Comparison of ENCODE assay signal across 27 cellular contexts in the genomic region with DNA sequence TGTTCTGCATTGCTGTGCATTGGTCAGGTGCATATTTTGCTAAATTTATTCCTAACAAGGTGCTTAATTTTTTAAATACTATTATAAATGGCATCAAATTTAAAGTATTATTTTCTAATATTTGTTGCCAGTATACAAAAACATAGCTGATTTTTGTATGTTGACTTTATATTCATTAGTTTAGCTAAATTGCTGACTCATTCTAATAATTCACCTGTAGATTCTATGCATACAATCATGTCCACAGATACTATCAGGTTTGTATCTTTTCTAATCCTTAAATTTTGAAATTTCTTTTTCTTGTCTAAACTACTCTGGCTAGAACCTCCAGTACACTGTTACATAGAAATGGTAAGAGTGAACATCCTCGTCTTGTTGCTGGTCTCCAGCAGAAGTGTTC.
"Had no signal": no experiment of that assay in that cellular context is flagged by ENCODE, and none has a peak within 500 bp of the region (broad histone marks: within the 10 kb centered on the region; RNA-seq: fewer than 3 reads in every experiment).

No MANE protein-coding gene starts in this region.

- H3K4me3 ChIP-seq: colonic mucosa, coronary artery, dorsolateral prefrontal cortex, esophagus muscularis mucosa, esophagus squamous epithelium, gastrocnemius medialis, gastroesophageal sphincter, heart left ventricle, heart right ventricle had no signal

- H3K27ac ChIP-seq: colonic mucosa, coronary artery, dorsolateral prefrontal cortex, epithelial cell of prostate, esophagus muscularis mucosa, esophagus squamous epithelium, foreskin keratinocyte, gastrocnemius medialis, gastroesophageal sphincter, heart left ventricle, heart right ventricle had no signal

- H3K9me3 ChIP-seq: colonic mucosa, esophagus muscularis mucosa, esophagus squamous epithelium, gastrocnemius medialis, gastroesophageal sphincter, heart right ventricle had no signal

- DNase-seq: colonic mucosa; cortex of kidney; dermis blood vessel endothelial cell; dorsolateral prefrontal cortex; effector CD4-positive, alpha-beta T cell; effector CD8-positive, alpha-beta T cell; effector memory CD4-positive, alpha-beta T cell; effector memory CD8-positive, alpha-beta T cell; endodermal cell; erythroblast; esophagus squamous epithelium; foreskin fibroblast; foreskin keratinocyte; foreskin melanocyte; gastrocnemius medialis; glutamatergic neuron; head of caudate nucleus; heart left ventricle; heart right ventricle had no signal

- H3K4me1 ChIP-seq: colonic mucosa, foreskin keratinocyte had no signal

- H3K36me3 ChIP-seq: colonic mucosa, esophagus muscularis mucosa, esophagus squamous epithelium, gastrocnemius medialis, gastroesophageal sphincter, heart left ventricle, heart right ventricle had no signal

- FAIRE-seq: colon, endothelial cell of umbilical vein, frontal cortex had no signal

- H3K27me3 ChIP-seq: colonic mucosa, esophagus muscularis mucosa, esophagus squamous epithelium, foreskin keratinocyte, gastrocnemius medialis, gastroesophageal sphincter, heart right ventricle had no signal

- ATAC-seq: effector memory CD8-positive, alpha-beta T cell; esophagus mucosa; foreskin keratinocyte; gastrocnemius medialis; gastroesophageal sphincter; heart left ventricle; heart right ventricle had no signal
